Comparison of ENCODE assay signal across 13 cellular contexts in genomic region chr11:110886241-110886640, GRCh38.
DNase-seq lines count a peak whose midpoint lies in the region; ATAC-seq and TF ChIP-seq lines count a peak whose summit lies in the region.
"Had no signal": no experiment of that assay in that cellular context is flagged by ENCODE, and none has a peak within 500 bp of the region (broad histone marks: within the 10 kb centered on the region; RNA-seq: fewer than 3 reads in every experiment).

No MANE protein-coding gene starts in this region.

- H3K9me3 Mint-ChIP-seq in activated naive CD8-positive, alpha-beta T cell treated with anti-CD3 and anti-CD28 coated beads, Interleukin-2, amount 50 U/mL, for 24 hours: no peaks in the 10 kb centered on the region
- H3K9me3 Mint-ChIP-seq in activated naive CD8-positive, alpha-beta T cell treated with anti-CD3 and anti-CD28 coated beads for 36 hours: no peaks in the 10 kb centered on the region
- no peaks in the 10 kb centered on the region for H3K9me3 Mint-ChIP-seq in brain
- H3K9me3 Mint-ChIP-seq: CD8-positive, alpha-beta T cell had no signal

- H3K79me1 ChIP-seq in mesenchymal stem cell (replicated peaks; ENCODE audit: low read length, poor library complexity, severe bottlenecking): no peaks in the 10 kb centered on the region

- H3K14ac ChIP-seq in mesenchymal stem cell (ENCODE audit: low read length in 2 of 2): no peak overlapping the region

- H2BK15ac ChIP-seq in mesenchymal stem cell (ENCODE audit: low read depth, poor library complexity, severe bottlenecking): no peak overlapping the region

- no peaks in the 10 kb centered on the region for H3K36me3 ChIP-seq in mesenchymal stem cell (ENCODE audit: control insufficient read depth in 1 of 2, insufficient read depth in 2 of 2, low read depth in 1 of 2, low read length in 2 of 2)
- H3K36me3 ChIP-seq: HAP-1 had no signal

- no peak overlapping the region for H3K4me2 ChIP-seq in mesenchymal stem cell (ENCODE audit: low read length, poor library complexity, severe bottlenecking)
- H3K4me2 ChIP-seq: A549 had no signal

- no peak overlapping the region for H2AK5ac ChIP-seq in mesenchymal stem cell (ENCODE audit: low read length, severe bottlenecking)

- no peak overlapping the region for H3K4me3 ChIP-seq in mesenchymal stem cell (ENCODE audit: insufficient read depth in 1 of 2, low read depth in 1 of 2, low read length in 2 of 2)
- H3K4me3 ChIP-seq: A549, HAP-1 had no signal

- H3K18ac ChIP-seq in mesenchymal stem cell (ENCODE audit: low read depth in 1 of 2, low read length in 2 of 2): no peak overlapping the region

- H3K27me3 ChIP-seq in mesenchymal stem cell (ENCODE audit: control insufficient read depth in 1 of 2, insufficient read depth in 1 of 2, low read length in 2 of 2): no peaks in the 10 kb centered on the region

- TF ChIP-seq CTCF in brain (conservative IDR thresholded peaks at IDR 0.05): no peak

- peaks cover 9% of the 10 kb centered on the region for H3K4me1 Mint-ChIP-seq in activated naive CD8-positive, alpha-beta T cell treated with anti-CD3 and anti-CD28 coated beads, Interleukin-2, amount 50 U/mL, for 24 hours
- H3K4me1 Mint-ChIP-seq in activated naive CD8-positive, alpha-beta T cell treated with anti-CD3 and anti-CD28 coated beads for 36 hours: peaks cover 2% of the 10 kb centered on the region
- peaks cover 5% of the 10 kb centered on the region for H3K4me1 Mint-ChIP-seq in brain

- H3K27me3 Mint-ChIP-seq in activated naive CD8-positive, alpha-beta T cell treated with anti-CD3 and anti-CD28 coated beads, Interleukin-2, amount 50 U/mL, for 24 hours: peaks cover 14% of the 10 kb centered on the region
- peaks cover 9% of the 10 kb centered on the region for H3K27me3 Mint-ChIP-seq in activated naive CD8-positive, alpha-beta T cell treated with anti-CD3 and anti-CD28 coated beads for 36 hours
- H3K27me3 Mint-ChIP-seq in brain: peaks cover 3% of the 10 kb centered on the region

- no peak overlapping the region for H2BK120ac ChIP-seq in mesenchymal stem cell (ENCODE audit: low read depth, low read length)

- no peak overlapping the region for H3K4ac ChIP-seq in mesenchymal stem cell (ENCODE audit: low read depth in 1 of 2, low read length in 2 of 2)

- no peaks in the 10 kb centered on the region for H3K36me3 Mint-ChIP-seq in activated naive CD8-positive, alpha-beta T cell treated with anti-CD3 and anti-CD28 coated beads, Interleukin-2, amount 50 U/mL, for 24 hours (ENCODE audit: low read depth)
- no peaks in the 10 kb centered on the region for H3K36me3 Mint-ChIP-seq in activated naive CD8-positive, alpha-beta T cell treated with anti-CD3 and anti-CD28 coated beads for 36 hours
- H3K36me3 Mint-ChIP-seq in brain: no peaks in the 10 kb centered on the region
- H3K36me3 Mint-ChIP-seq: CD14-positive monocyte; CD8-positive, alpha-beta T cell had no signal

- no peak for ATAC-seq in activated naive CD8-positive, alpha-beta T cell treated with anti-CD3 and anti-CD28 coated beads, Interleukin-2, amount 50 U/mL, for 24 hours
- ATAC-seq in left lobe of liver: no peak
- ATAC-seq: A549; CD8-positive, alpha-beta T cell had no signal

- no peak overlapping the region for H3K4me3 Mint-ChIP-seq in activated naive CD8-positive, alpha-beta T cell treated with anti-CD3 and anti-CD28 coated beads, Interleukin-2, amount 50 U/mL, for 24 hours
- no peak overlapping the region for H3K4me3 Mint-ChIP-seq in activated naive CD8-positive, alpha-beta T cell treated with anti-CD3 and anti-CD28 coated beads for 36 hours
- H3K4me3 Mint-ChIP-seq in brain: no peak overlapping the region
- H3K4me3 Mint-ChIP-seq: CD14-positive monocyte; CD8-positive, alpha-beta T cell had no signal

- no peaks in the 10 kb centered on the region for H3K4me1 ChIP-seq in mesenchymal stem cell (ENCODE audit: control insufficient read depth, insufficient read depth, low read depth, low read length)
- H3K4me1 ChIP-seq: A549, HAP-1 had no signal

- H4K8ac ChIP-seq in mesenchymal stem cell (ENCODE audit: low read length): no peak overlapping the region

- DNase-seq in activated naive CD8-positive, alpha-beta T cell treated with anti-CD3 and anti-CD28 coated beads, Interleukin-2, amount 50 U/mL, for 24 hours: no peak
- DNase-seq in activated naive CD8-positive, alpha-beta T cell treated with anti-CD3 and anti-CD28 coated beads for 36 hours: no peak
- DNase-seq in mesenchymal stem cell (no peak), left lobe of liver (ENCODE audit: low spot score) (no peak)
- DNase-seq in NK-92 treated with Interleukin-12 subunit alpha and Interleukin-12 subunit beta, amount 100 ng/mL, for 24 hours (lab: John Stamatoyannopoulos, UW): no peak
- DNase-seq: CD8-positive, alpha-beta T cell; COR-L47; DMS153; GF-D8 had no signal

- no peak overlapping the region for H2AFZ ChIP-seq in mesenchymal stem cell (ENCODE audit: low read depth, low read length)

- H3K9ac ChIP-seq in mesenchymal stem cell (ENCODE audit: low read length): peak overlapping the region; percentile 54

- H3K9me3 ChIP-seq in mesenchymal stem cell (ENCODE audit: control insufficient read depth, low read length): no peaks in the 10 kb centered on the region
- H3K9me3 ChIP-seq: A549, HAP-1 had no signal

- no peak overlapping the region for H4K91ac ChIP-seq in mesenchymal stem cell (ENCODE audit: low read length)

- H3K23ac ChIP-seq in mesenchymal stem cell (ENCODE audit: low read length in 2 of 2): no peak overlapping the region

- H3K27ac ChIP-seq in mesenchymal stem cell (ENCODE audit: low read length, poor library complexity, severe bottlenecking): no peak overlapping the region
- H3K27ac ChIP-seq: A549 had no signal

- no peak overlapping the region for H2BK12ac ChIP-seq in mesenchymal stem cell (ENCODE audit: low read length in 2 of 2)

- no peak overlapping the region for H2BK5ac ChIP-seq in mesenchymal stem cell (ENCODE audit: low read depth, low read length, poor library complexity, severe bottlenecking)

- peak overlapping the region; percentile 44 for H3K27ac Mint-ChIP-seq in activated naive CD8-positive, alpha-beta T cell treated with anti-CD3 and anti-CD28 coated beads, Interleukin-2, amount 50 U/mL, for 24 hours
- H3K27ac Mint-ChIP-seq in activated naive CD8-positive, alpha-beta T cell treated with anti-CD3 and anti-CD28 coated beads for 36 hours: no peak overlapping the region
- H3K27ac Mint-ChIP-seq in brain: peak overlapping the region in 3 of 5 experiments; percentile 26 to 35 (median 28)
- H3K27ac Mint-ChIP-seq: CD14-positive monocyte; CD8-positive, alpha-beta T cell had no signal

- whole genome bisulfite sequencing in mesenchymal stem cell: 89% methylated on average over 1 of the region's 1 CpG
